In the genomic region with DNA sequence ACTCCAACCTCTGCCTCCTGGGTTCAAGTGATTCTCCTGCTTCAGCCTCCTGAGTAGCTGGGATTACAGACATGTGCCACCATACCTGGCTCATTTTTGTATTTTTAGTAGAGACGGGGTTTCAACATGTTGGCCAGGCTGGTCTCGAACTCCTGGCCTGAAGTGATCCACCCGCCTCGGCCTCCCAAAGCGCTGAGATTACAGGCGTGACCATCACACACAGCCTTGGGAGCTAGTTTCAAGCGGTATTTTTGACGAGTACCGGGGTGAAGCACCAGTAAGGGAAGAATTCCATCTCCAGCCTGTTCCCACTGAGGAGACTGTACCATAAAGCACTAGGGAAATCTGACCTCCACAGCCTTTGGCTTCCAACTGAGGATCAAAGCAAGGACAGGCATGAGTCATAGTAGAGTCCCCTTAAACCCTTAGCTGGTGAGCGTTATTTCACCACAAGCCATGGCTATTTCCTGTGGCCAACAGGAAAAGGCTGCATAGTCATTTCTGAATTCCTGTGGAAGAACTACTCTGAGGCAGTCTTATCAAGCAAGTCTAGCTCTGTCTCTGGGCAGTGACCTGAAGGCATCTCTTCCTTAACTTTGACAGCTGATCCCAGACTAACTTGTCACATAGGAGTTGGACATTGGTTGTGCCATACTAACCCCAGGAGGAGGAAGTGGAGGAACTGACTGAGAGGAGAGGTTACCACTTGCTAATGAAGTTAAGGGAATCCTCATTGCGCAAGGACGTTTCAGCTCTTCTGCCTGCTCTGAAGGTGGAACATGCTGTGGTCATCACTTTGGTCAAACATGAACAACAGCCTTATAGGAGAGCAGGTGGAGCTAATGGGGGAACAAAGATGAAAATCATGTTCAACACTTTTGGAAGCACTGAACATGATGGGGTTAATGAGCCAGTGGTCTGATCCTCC, we compare ENCODE assay signal across 1 cellular context.
TF ChIP-seq lines count a peak whose summit lies in the region.

No MANE protein-coding gene starts in this region.

TF ChIP-seq in HepG2, 621 proteins besides CTCF, POLR2A, EP300 and RAD21 (continued from another document and continues in another):
- TF ChIP-seq, protein P1, sequence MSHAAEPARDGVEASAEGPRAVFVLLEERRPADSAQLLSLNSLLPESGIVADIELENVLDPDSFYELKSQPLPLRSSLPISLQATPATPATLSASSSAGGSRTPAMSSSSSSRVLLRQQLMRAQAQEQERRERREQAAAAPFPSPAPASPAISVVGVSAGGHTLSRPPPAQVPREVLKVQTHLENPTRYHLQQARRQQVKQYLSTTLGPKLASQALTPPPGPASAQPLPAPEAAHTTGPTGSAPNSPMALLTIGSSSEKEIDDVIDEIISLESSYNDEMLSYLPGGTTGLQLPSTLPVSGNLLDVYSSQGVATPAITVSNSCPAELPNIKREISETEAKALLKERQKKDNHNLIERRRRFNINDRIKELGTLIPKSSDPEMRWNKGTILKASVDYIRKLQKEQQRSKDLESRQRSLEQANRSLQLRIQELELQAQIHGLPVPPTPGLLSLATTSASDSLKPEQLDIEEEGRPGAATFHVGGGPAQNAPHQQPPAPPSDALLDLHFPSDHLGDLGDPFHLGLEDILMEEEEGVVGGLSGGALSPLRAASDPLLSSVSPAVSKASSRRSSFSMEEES (CRISPR knock-in tag; IDR thresholded peaks at IDR 0.05): peak; percentile 35; the same call in 1 of the 2 replicates
- TF ChIP-seq MED1 (CRISPR knock-in tag; IDR thresholded peaks at IDR 0.05) (peak; percentile 88), ZNF678 (CRISPR knock-in tag; IDR thresholded peaks at IDR 0.05) (no peak), ZNF549 (CRISPR knock-in tag; IDR thresholded peaks at IDR 0.05) (no peak), SUZ12 (IDR thresholded peaks at IDR 0.05; ENCODE audit: low read depth, low read length) (no peak), ZNF546 (CRISPR knock-in tag; conservative IDR thresholded peaks at IDR 0.05) (no peak), PHF21A (CRISPR knock-in tag; IDR thresholded peaks at IDR 0.05) (peak; percentile 69), CCDC6 (CRISPR knock-in tag; IDR thresholded peaks at IDR 0.05) (no peak), CREB1 (IDR thresholded peaks at IDR 0.05) (no peak), CREB1 (CRISPR knock-in tag; IDR thresholded peaks at IDR 0.05) (peak; percentile 55; the same call in 1 of the 2 replicates), ZNF30 (CRISPR knock-in tag; IDR thresholded peaks at IDR 0.05) (no peak), SP5 (CRISPR knock-in tag; IDR thresholded peaks at IDR 0.05; ENCODE audit: borderline replicate concordance, low read depth) (no peak), ZSCAN20 (CRISPR knock-in tag; IDR thresholded peaks at IDR 0.05; ENCODE audit: borderline replicate concordance) (no peak), CCAR2 (optimal IDR thresholded peaks at IDR 0.05; ENCODE audit: low read depth, low read length) (no peak), ZNF782 (CRISPR knock-in tag; IDR thresholded peaks at IDR 0.05; ENCODE audit: borderline replicate concordance) (no peak), AHR (CRISPR knock-in tag; IDR thresholded peaks at IDR 0.05) (no peak), CEBPB (IDR thresholded peaks at IDR 0.05; ENCODE audit: borderline replicate concordance, low read depth, low read length) (peak; percentile 96), MTF1 (CRISPR knock-in tag; IDR thresholded peaks at IDR 0.05) (no peak), YEATS4 (CRISPR knock-in tag; IDR thresholded peaks at IDR 0.05; ENCODE audit: borderline replicate concordance) (no peak), PRMT3 (CRISPR knock-in tag; IDR thresholded peaks at IDR 0.05; ENCODE audit: borderline replicate concordance, low read depth) (no peak), NAIF1 (CRISPR knock-in tag; IDR thresholded peaks at IDR 0.05; ENCODE audit: borderline replicate concordance) (no peak), PAF1 (CRISPR knock-in tag; IDR thresholded peaks at IDR 0.05) (no peak), NR2F6 (IDR thresholded peaks at IDR 0.05) (0 out of 2 replicates have a peak, but pooled peaks have one; percentile 48), NR2F6 (CRISPR knock-in tag; IDR thresholded peaks at IDR 0.05) (peak; percentile 69), ZSCAN12 (CRISPR knock-in tag; IDR thresholded peaks at IDR 0.05) (no peak), ZNF558 (CRISPR knock-in tag; IDR thresholded peaks at IDR 0.05; ENCODE audit: borderline replicate concordance) (no peak), GLI4 (CRISPR knock-in tag; IDR thresholded peaks at IDR 0.05; ENCODE audit: borderline replicate concordance) (no peak), ATF7-NPFF (CRISPR knock-in tag; IDR thresholded peaks at IDR 0.05; ENCODE audit: low read depth) (no peak), ATAD3A (CRISPR knock-in tag; IDR thresholded peaks at IDR 0.05) (no peak), TBX2 (CRISPR knock-in tag; IDR thresholded peaks at IDR 0.05; ENCODE audit: borderline replicate concordance) (no peak; the same call in 1 of the 2 replicates), PAX8 (CRISPR knock-in tag; IDR thresholded peaks at IDR 0.05; ENCODE audit: borderline replicate concordance) (no peak)
- TF ChIP-seq, protein P2, sequence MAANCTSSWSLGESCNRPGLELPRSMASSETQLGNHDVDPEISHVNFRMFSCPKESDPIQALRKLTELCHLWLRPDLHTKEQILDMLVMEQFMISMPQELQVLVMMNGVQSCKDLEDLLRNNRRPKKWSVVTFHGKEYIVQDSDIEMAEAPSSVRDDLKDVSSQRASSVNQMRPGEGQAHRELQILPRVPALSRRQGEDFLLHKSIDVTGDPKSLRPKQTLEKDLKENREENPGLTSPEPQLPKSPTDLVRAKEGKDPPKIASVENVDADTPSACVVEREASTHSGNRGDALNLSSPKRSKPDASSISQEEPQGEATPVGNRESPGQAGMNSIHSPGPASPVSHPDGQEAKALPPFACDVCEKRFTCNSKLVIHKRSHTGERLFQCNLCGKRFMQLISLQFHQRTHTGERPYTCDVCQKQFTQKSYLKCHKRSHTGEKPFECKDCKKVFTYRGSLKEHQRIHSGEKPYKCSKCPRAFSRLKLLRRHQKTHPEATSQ (CRISPR knock-in tag; IDR thresholded peaks at IDR 0.05; ENCODE audit: borderline replicate concordance): no peak
- TF ChIP-seq, protein P3, sequence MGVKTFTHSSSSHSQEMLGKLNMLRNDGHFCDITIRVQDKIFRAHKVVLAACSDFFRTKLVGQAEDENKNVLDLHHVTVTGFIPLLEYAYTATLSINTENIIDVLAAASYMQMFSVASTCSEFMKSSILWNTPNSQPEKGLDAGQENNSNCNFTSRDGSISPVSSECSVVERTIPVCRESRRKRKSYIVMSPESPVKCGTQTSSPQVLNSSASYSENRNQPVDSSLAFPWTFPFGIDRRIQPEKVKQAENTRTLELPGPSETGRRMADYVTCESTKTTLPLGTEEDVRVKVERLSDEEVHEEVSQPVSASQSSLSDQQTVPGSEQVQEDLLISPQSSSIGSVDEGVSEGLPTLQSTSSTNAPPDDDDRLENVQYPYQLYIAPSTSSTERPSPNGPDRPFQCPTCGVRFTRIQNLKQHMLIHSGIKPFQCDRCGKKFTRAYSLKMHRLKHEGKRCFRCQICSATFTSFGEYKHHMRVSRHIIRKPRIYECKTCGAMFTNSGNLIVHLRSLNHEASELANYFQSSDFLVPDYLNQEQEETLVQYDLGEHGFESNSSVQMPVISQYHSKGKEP (CRISPR knock-in tag; IDR thresholded peaks at IDR 0.05): no peak
- TF ChIP-seq, protein P4, sequence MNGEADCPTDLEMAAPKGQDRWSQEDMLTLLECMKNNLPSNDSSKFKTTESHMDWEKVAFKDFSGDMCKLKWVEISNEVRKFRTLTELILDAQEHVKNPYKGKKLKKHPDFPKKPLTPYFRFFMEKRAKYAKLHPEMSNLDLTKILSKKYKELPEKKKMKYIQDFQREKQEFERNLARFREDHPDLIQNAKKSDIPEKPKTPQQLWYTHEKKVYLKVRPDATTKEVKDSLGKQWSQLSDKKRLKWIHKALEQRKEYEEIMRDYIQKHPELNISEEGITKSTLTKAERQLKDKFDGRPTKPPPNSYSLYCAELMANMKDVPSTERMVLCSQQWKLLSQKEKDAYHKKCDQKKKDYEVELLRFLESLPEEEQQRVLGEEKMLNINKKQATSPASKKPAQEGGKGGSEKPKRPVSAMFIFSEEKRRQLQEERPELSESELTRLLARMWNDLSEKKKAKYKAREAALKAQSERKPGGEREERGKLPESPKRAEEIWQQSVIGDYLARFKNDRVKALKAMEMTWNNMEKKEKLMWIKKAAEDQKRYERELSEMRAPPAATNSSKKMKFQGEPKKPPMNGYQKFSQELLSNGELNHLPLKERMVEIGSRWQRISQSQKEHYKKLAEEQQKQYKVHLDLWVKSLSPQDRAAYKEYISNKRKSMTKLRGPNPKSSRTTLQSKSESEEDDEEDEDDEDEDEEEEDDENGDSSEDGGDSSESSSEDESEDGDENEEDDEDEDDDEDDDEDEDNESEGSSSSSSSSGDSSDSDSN (CRISPR knock-in tag; IDR thresholded peaks at IDR 0.05): peak; percentile 39; the same call in 1 of the 2 replicates
- TF ChIP-seq, protein P5, sequence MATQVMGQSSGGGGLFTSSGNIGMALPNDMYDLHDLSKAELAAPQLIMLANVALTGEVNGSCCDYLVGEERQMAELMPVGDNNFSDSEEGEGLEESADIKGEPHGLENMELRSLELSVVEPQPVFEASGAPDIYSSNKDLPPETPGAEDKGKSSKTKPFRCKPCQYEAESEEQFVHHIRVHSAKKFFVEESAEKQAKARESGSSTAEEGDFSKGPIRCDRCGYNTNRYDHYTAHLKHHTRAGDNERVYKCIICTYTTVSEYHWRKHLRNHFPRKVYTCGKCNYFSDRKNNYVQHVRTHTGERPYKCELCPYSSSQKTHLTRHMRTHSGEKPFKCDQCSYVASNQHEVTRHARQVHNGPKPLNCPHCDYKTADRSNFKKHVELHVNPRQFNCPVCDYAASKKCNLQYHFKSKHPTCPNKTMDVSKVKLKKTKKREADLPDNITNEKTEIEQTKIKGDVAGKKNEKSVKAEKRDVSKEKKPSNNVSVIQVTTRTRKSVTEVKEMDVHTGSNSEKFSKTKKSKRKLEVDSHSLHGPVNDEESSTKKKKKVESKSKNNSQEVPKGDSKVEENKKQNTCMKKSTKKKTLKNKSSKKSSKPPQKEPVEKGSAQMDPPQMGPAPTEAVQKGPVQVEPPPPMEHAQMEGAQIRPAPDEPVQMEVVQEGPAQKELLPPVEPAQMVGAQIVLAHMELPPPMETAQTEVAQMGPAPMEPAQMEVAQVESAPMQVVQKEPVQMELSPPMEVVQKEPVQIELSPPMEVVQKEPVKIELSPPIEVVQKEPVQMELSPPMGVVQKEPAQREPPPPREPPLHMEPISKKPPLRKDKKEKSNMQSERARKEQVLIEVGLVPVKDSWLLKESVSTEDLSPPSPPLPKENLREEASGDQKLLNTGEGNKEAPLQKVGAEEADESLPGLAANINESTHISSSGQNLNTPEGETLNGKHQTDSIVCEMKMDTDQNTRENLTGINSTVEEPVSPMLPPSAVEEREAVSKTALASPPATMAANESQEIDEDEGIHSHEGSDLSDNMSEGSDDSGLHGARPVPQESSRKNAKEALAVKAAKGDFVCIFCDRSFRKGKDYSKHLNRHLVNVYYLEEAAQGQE (IDR thresholded peaks at IDR 0.05; ENCODE audit: borderline replicate concordance in 1 of 2, low read depth in 1 of 2, low read length in 2 of 2): no peak
- TF ChIP-seq, protein P6, sequence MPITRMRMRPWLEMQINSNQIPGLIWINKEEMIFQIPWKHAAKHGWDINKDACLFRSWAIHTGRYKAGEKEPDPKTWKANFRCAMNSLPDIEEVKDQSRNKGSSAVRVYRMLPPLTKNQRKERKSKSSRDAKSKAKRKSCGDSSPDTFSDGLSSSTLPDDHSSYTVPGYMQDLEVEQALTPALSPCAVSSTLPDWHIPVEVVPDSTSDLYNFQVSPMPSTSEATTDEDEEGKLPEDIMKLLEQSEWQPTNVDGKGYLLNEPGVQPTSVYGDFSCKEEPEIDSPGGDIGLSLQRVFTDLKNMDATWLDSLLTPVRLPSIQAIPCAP (CRISPR knock-in tag; IDR thresholded peaks at IDR 0.05; ENCODE audit: low read depth): no peak
- TF ChIP-seq, protein P7, sequence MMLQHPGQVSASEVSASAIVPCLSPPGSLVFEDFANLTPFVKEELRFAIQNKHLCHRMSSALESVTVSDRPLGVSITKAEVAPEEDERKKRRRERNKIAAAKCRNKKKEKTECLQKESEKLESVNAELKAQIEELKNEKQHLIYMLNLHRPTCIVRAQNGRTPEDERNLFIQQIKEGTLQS (CRISPR knock-in tag; IDR thresholded peaks at IDR 0.05): peak; percentile 85
- TF ChIP-seq, protein P8, sequence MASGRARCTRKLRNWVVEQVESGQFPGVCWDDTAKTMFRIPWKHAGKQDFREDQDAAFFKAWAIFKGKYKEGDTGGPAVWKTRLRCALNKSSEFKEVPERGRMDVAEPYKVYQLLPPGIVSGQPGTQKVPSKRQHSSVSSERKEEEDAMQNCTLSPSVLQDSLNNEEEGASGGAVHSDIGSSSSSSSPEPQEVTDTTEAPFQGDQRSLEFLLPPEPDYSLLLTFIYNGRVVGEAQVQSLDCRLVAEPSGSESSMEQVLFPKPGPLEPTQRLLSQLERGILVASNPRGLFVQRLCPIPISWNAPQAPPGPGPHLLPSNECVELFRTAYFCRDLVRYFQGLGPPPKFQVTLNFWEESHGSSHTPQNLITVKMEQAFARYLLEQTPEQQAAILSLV (CRISPR knock-in tag; IDR thresholded peaks at IDR 0.05; ENCODE audit: borderline replicate concordance): no peak
- TF ChIP-seq, protein P9, sequence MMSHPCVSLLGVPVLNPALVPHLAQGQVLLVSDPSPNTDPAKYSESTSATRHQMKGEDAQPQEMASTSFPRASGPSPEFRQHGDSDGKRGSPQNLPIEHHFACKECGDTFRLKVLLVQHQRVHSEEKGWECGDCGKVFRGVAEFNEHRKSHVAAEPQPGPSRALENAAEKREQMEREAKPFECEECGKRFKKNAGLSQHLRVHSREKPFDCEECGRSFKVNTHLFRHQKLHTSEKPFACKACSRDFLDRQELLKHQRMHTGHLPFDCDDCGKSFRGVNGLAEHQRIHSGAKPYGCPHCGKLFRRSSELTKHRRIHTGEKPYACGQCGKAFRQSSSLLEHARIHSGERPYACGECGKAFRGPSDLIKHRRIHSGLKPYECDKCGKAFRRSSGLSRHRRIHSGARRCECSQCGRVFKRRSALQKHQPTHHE (CRISPR knock-in tag; IDR thresholded peaks at IDR 0.05; ENCODE audit: borderline replicate concordance): no peak
- TF ChIP-seq, protein P10, sequence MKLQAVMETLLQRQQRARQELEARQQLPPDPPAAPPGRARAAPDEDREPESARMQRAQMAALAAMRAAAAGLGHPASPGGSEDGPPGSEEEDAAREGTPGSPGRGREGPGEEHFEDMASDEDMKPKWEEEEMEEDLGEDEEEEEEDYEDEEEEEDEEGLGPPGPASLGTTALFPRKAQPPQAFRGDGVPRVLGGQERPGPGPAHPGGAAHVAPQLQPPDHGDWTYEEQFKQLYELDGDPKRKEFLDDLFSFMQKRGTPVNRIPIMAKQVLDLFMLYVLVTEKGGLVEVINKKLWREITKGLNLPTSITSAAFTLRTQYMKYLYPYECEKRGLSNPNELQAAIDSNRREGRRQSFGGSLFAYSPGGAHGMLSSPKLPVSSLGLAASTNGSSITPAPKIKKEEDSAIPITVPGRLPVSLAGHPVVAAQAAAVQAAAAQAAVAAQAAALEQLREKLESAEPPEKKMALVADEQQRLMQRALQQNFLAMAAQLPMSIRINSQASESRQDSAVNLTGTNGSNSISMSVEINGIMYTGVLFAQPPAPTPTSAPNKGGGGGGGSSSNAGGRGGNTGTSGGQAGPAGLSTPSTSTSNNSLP (IDR thresholded peaks at IDR 0.05; ENCODE audit: low read depth, low read length): no peak
- TF ChIP-seq, protein P11, sequence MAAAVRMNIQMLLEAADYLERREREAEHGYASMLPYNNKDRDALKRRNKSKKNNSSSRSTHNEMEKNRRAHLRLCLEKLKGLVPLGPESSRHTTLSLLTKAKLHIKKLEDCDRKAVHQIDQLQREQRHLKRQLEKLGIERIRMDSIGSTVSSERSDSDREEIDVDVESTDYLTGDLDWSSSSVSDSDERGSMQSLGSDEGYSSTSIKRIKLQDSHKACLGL (CRISPR knock-in tag; IDR thresholded peaks at IDR 0.05): no peak
- TF ChIP-seq, protein P12, sequence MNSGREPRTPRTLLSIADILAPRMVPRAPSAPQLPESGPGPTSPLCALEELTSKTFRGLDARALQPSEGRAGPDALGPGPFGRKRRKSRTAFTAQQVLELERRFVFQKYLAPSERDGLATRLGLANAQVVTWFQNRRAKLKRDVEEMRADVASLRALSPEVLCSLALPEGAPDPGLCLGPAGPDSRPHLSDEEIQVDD (CRISPR knock-in tag; IDR thresholded peaks at IDR 0.05; ENCODE audit: borderline replicate concordance): no peak
